ENCODE assay signal across 8 cellular contexts in genomic region chr20:62367136-62367482, GRCh38. TPM values are rescaled to one million over a fixed set of nuclear protein-coding genes. Genes with fewer than 3 reads are reported as not detected.
DNase-seq lines count a peak whose midpoint lies in the region; ATAC-seq, FAIRE-seq and TF ChIP-seq lines count a peak whose summit lies in the region.

TSS of gene LAMA5 (minus strand) at chr20:62367312. CDS start at chr20:62367245, 67 bp downstream.

- H3K27me3 ChIP-seq in gastroesophageal sphincter = peaks cover 8% of the 10 kb centered on the region
- H3K27me3 ChIP-seq in neuronal stem cell (ENCODE audit: control insufficient read depth in 3 of 3, insufficient read depth in 3 of 3, low read depth in 1 of 3, low read length in 3 of 3) = no peaks in the 10 kb centered on the region

- H2BK15ac ChIP-seq in neuronal stem cell (ENCODE audit: low read length) = peak within 1 kb of the TSS; percentile 100

- peak within 1 kb of the TSS; percentile 82 for H4K8ac ChIP-seq in neuronal stem cell (ENCODE audit: low read depth, low read length)

- H2BK120ac ChIP-seq in neuronal stem cell (ENCODE audit: low read depth, low read length) = peak within 1 kb of the TSS; percentile 100

- H3K27me3 Mint-ChIP-seq in activated T-cell treated with anti-CD3 and anti-CD28 coated beads, Interleukin-2, amount 50 U/mL, for 72 hours (ENCODE audit: low read depth) = peaks cover 15% of the 10 kb centered on the region

- H3K14ac ChIP-seq in neuronal stem cell (ENCODE audit: low read length) = peak within 1 kb of the TSS; percentile 94

- H3K4me3 Mint-ChIP-seq in activated T-cell treated with anti-CD3 and anti-CD28 coated beads, Interleukin-2, amount 50 U/mL, for 72 hours = peak within 1 kb of the TSS; percentile 73 to 75

- peaks cover 9 to 98% (median 67%) of the 10 kb centered on the region in 3 donors for H3K4me1 ChIP-seq in gastroesophageal sphincter
- H3K4me1 ChIP-seq in neuronal stem cell (ENCODE audit: control insufficient read depth in 2 of 2, insufficient read depth in 1 of 2, low read depth in 1 of 2, low read length in 2 of 2) = peaks cover 51 to 69% of the 10 kb centered on the region in 2 donors

- H2BK5ac ChIP-seq in neuronal stem cell (ENCODE audit: low read length) = peak within 1 kb of the TSS; percentile 96

- TF ChIP-seq CTCF in D721Med (IDR thresholded peaks at IDR 0.05; ENCODE audit: insufficient read depth, missing control alignments) (no peak), gastroesophageal sphincter (IDR thresholded peaks at IDR 0.05) (peak in 1 of 4 experiments; percentile 16)

- H2AK5ac ChIP-seq in neuronal stem cell (ENCODE audit: low read depth, low read length) = peak within 1 kb of the TSS; percentile 100

- H3K4ac ChIP-seq in neuronal stem cell (ENCODE audit: low read length) = peak within 1 kb of the TSS; percentile 100

- DNase-seq in D721Med (ENCODE audit: insufficient read length, low spot score) (peak; percentile 80), HT-29 (ENCODE audit: low spot score) (peak; percentile 70), neuronal stem cell (ENCODE audit: low spot score) (peak; percentile 77)
- peak in 1 of 2 donors; percentile 27 for DNase-seq in activated T-cell treated with anti-CD3 and anti-CD28 coated beads, Interleukin-2, amount 50 U/mL, for 72 hours
- DNase-seq in central memory CD4-positive, alpha-beta T cell = no peak

- H3K4me2 ChIP-seq in neuronal stem cell (ENCODE audit: insufficient read depth, low read length, poor library complexity, severe bottlenecking) = peak within 1 kb of the TSS; percentile 97

- peak within 1 kb of the TSS; percentile 89 for H2AFZ ChIP-seq in neuronal stem cell (ENCODE audit: low read length)

- FAIRE-seq in D721Med (lab: Jason Lieb, UNC) = no peak

- peaks cover 18% of the 10 kb centered on the region for H3K79me1 ChIP-seq in neuronal stem cell (ENCODE audit: low read depth, low read length)

- H3K9ac ChIP-seq in neuronal stem cell (ENCODE audit: low read depth, low read length, poor library complexity) = peak within 1 kb of the TSS; percentile 84

- H3K27ac ChIP-seq in gastroesophageal sphincter (peak within 1 kb of the TSS; percentile 84 to 97 (median 92)), neuronal stem cell (replicated peaks; ENCODE audit: low read length) (peak within 1 kb of the TSS; percentile 92)

- H3K36me3 ChIP-seq in gastroesophageal sphincter = no peaks in the 10 kb centered on the region
- peaks cover under 1 to 5% of the 10 kb centered on the region in 2 donors for H3K36me3 ChIP-seq in neuronal stem cell (replicated peaks in 1 of 2; ENCODE audit: control insufficient read depth in 2 of 2, insufficient read depth in 2 of 2, low read length in 2 of 2)

- peak within 1 kb of the TSS; percentile 75 to 93 for H3K4me3 ChIP-seq in gastroesophageal sphincter
- peak within 1 kb of the TSS; percentile 66 to 91 for H3K4me3 ChIP-seq in neuronal stem cell (ENCODE audit: low read length in 2 of 2)

- no CpG with 5 or more reads among the region's 52 CpGs for WGBS in gastroesophageal sphincter (ENCODE audit: low coverage in 1 of 2), 2 donors
- WGBS in neuronal stem cell (ENCODE audit: extremely low coverage in 2 of 2, insufficient read length in 2 of 2, insufficient replicate concordance in 1 of 2), 2 donors = no CpG with 5 or more reads among the region's 52 CpGs

- peak within 1 kb of the TSS; percentile 100 for H3K18ac ChIP-seq in neuronal stem cell (ENCODE audit: low read length)

- peak within 1 kb of the TSS; percentile 98 for H2BK12ac ChIP-seq in neuronal stem cell (ENCODE audit: low read length)

- TF ChIP-seq POLR2A in gastroesophageal sphincter (IDR thresholded peaks at IDR 0.05) = peak; percentile 68 to 93

- no peak within 1 kb of the TSS for H3K27ac Mint-ChIP-seq in activated T-cell treated with anti-CD3 and anti-CD28 coated beads, Interleukin-2, amount 50 U/mL, for 72 hours

- H3K36me3 Mint-ChIP-seq in activated T-cell treated with anti-CD3 and anti-CD28 coated beads, Interleukin-2, amount 50 U/mL, for 72 hours (ENCODE audit: insufficient read depth in 2 of 2) = no peaks in the 10 kb centered on the region

- H3K4me1 Mint-ChIP-seq in activated T-cell treated with anti-CD3 and anti-CD28 coated beads, Interleukin-2, amount 50 U/mL, for 72 hours (ENCODE audit: low read depth) = peaks cover 9% of the 10 kb centered on the region

- TF ChIP-seq EP300 in gastroesophageal sphincter (IDR thresholded peaks at IDR 0.05) = no peak

- H3K9me3 ChIP-seq in gastroesophageal sphincter (no peaks in the 10 kb centered on the region), neuronal stem cell (replicated peaks in 1 of 2; ENCODE audit: control insufficient read depth in 2 of 2, insufficient read depth in 1 of 2, low read depth in 1 of 2, low read length in 2 of 2) (no peaks in the 10 kb centered on the region)

- H3K23ac ChIP-seq in neuronal stem cell (ENCODE audit: low read depth, low read length, poor library complexity) = peak within 1 kb of the TSS; percentile 91

- ATAC-seq in activated T-cell treated with anti-CD3 and anti-CD28 coated beads, Interleukin-2, amount 50 U/mL, for 72 hours (replicated peaks in 1 of 2) = peak; percentile 32 to 52
- ATAC-seq in gastroesophageal sphincter (peak; percentile 58), GM21526 (IDR thresholded peaks at IDR 0.05; ENCODE audit: low FRiP score, unreplicated experiment) (no peak), HG03342 (IDR thresholded peaks at IDR 0.05; ENCODE audit: unreplicated experiment) (no peak)

- no peaks in the 10 kb centered on the region for H3K9me3 Mint-ChIP-seq in activated T-cell treated with anti-CD3 and anti-CD28 coated beads, Interleukin-2, amount 50 U/mL, for 72 hours

- peak within 1 kb of the TSS; percentile 99 for H4K91ac ChIP-seq in neuronal stem cell (ENCODE audit: low read depth, low read length, poor library complexity)

RNA-seq across cellular contexts. Expression of gene LAMA5, which starts in this region (rescaled TPM):
- 286 and 336 TPM in 2 replicates for total RNA-seq in HT-29 (2014; rRNA removed; shearing (Covaris generic))
- total RNA-seq in activated T-cell treated with anti-CD3 and anti-CD28 coated beads, Interleukin-2, amount 50 U/mL, for 72 hours = under 1 TPM; 0.86 to 0.99 TPM
- 100 to 1,000 TPM in 3 of 4 donors, 10 to 100 TPM in 1; 58.6 to 259 (median 172) TPM for total RNA-seq in gastroesophageal sphincter
- polyA plus RNA-seq in neuronal stem cell (2013, experiment 1 of 2) = 59.5 TPM
- 57.4 TPM for polyA plus RNA-seq in neuronal stem cell (2013, experiment 2 of 2)

Comparison
In these comparisons a context has a peak if more than half of its experiments do, and no peak if none do; other contexts are left out.
1. RNA of gene LAMA5 (total RNA-seq): 286 to 336 TPM in HT-29 and 58.6 to 259 TPM in gastroesophageal sphincter; 0.86 to 0.99 TPM in activated T-cell treated with anti-CD3 and anti-CD28 coated beads, Interleukin-2, amount 50 U/mL, for 72 hours; every median in the first group is over 10 times any median in the second.
2. Peak in ATAC-seq in activated T-cell treated with anti-CD3 and anti-CD28 coated beads, Interleukin-2, amount 50 U/mL, for 72 hours; RNA of the gene not detected or under 1 TPM.